Comparison of ENCODE assay signal across 1 cellular context in genomic region chr6:130859161-130859867, GRCh38.
TF ChIP-seq lines count a peak whose summit lies in the region.

No MANE protein-coding gene starts in this region.

TF ChIP-seq in WTC11, 78 proteins besides CTCF, POLR2A, EP300 and RAD21 (continued from another document):
- TF ChIP-seq, protein P1, sequence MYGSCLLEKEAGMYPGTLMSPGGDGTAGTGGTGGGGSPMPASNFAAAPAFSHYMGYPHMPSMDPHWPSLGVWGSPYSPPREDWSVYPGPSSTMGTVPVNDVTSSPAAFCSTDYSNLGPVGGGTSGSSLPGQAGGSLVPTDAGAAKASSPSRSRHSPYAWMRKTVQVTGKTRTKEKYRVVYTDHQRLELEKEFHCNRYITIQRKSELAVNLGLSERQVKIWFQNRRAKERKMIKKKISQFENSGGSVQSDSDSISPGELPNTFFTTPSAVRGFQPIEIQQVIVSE (CRISPR knock-in tag; IDR thresholded peaks at IDR 0.05; ENCODE audit: borderline replicate concordance): no peak
